Comparison of ENCODE assay signal across 8 cellular contexts in genomic region chr22:40818747-40819662, GRCh38. TPM values are rescaled to one million over a fixed set of nuclear protein-coding genes. Genes with fewer than 3 reads are reported as not detected.
DNase-seq lines count a peak whose midpoint lies in the region; ATAC-seq and TF ChIP-seq lines count a peak whose summit lies in the region.

Gene SLC25A17, minus strand, starts transcription at chr22:40819346. Its CDS starts 98 bp downstream, at chr22:40819248.

- H3K27ac Mint-ChIP-seq in stimulated activated naive CD8-positive, alpha-beta T cell treated with anti-CD3 and anti-CD28 coated beads, Interleukin-15, amount 100 ng/mL, for 72 hours: peak within 1 kb of the TSS; percentile 94 to 98

- no peaks in the 10 kb centered on the region for H3K27me3 ChIP-seq in neural cell (ENCODE audit: insufficient read depth, low read depth, low read length)

- H3K27me3 Mint-ChIP-seq in stimulated activated naive CD8-positive, alpha-beta T cell treated with anti-CD3 and anti-CD28 coated beads, Interleukin-15, amount 100 ng/mL, for 72 hours: no peaks in the 10 kb centered on the region

- TF ChIP-seq CTCF in foreskin fibroblast (IDR thresholded peaks at IDR 0.05; ENCODE audit: low read depth, low read length) (peak; percentile 49), neural cell (IDR thresholded peaks at IDR 0.05; ENCODE audit: poor library complexity, severe bottlenecking) (peak; percentile 69)

- peak within 1 kb of the TSS; percentile 78 for H2AFZ ChIP-seq in neural cell (ENCODE audit: low read depth, low read length)

- peaks cover 19% of the 10 kb centered on the region for H3K79me2 ChIP-seq in neural cell (replicated peaks; ENCODE audit: insufficient read depth, low read length)

- DNase-seq in DMS53 (lab: John Stamatoyannopoulos, UW) (peak; percentile 94), M059J (ENCODE audit: low read depth) (peak; percentile 79), foreskin fibroblast (peak; percentile 73 to 92)
- DNase-seq in activated effector memory CD4-positive, alpha-beta T cell treated with Interleukin-2 at 50 U/mL for 16 hours: peak; percentile 86
- DNase-seq in stimulated activated naive CD8-positive, alpha-beta T cell treated with anti-CD3 and anti-CD28 coated beads, Interleukin-15, amount 100 ng/mL, for 72 hours: peak; percentile 76 to 84

- ATAC-seq in GM21825 (IDR thresholded peaks at IDR 0.05; ENCODE audit: unreplicated experiment): peak; percentile 78
- ATAC-seq in stimulated activated naive CD8-positive, alpha-beta T cell treated with anti-CD3 and anti-CD28 coated beads, Interleukin-15, amount 100 ng/mL, for 72 hours: peak; percentile 97

- H4K20me1 ChIP-seq in neural cell (ENCODE audit: insufficient read depth): no peaks in the 10 kb centered on the region

- peak within 1 kb of the TSS; percentile 70 for H3K9ac ChIP-seq in neural cell (ENCODE audit: low read length)

- peak; percentile 75 for TF ChIP-seq POLR2A in Raji (IDR thresholded peaks at IDR 0.05; ENCODE audit: insufficient read depth, low read depth, low read length)

- peak within 1 kb of the TSS; percentile 95 to 100 for H3K4me3 ChIP-seq in foreskin fibroblast (ENCODE audit: low read depth in 1 of 2, low read length in 2 of 2)
- H3K4me3 ChIP-seq in neural cell (ENCODE audit: low read length): peak within 1 kb of the TSS; percentile 98

- H3K27ac ChIP-seq in neural cell (ENCODE audit: low read length): peak within 1 kb of the TSS; percentile 47

- no peaks in the 10 kb centered on the region for H3K9me2 ChIP-seq in neural cell (ENCODE audit: insufficient read depth, low read length)

- H3K4me3 Mint-ChIP-seq in stimulated activated naive CD8-positive, alpha-beta T cell treated with anti-CD3 and anti-CD28 coated beads, Interleukin-15, amount 100 ng/mL, for 72 hours: peak within 1 kb of the TSS; percentile 75 to 82

- no peaks in the 10 kb centered on the region for H3K36me3 ChIP-seq in neural cell (ENCODE audit: insufficient read depth, low read length)

- no peaks in the 10 kb centered on the region for H3F3A ChIP-seq in neural cell (ENCODE audit: insufficient read depth, low read length, poor library complexity, severe bottlenecking)

- peak; percentile 38 for TF ChIP-seq RAD21 in neural cell (conservative IDR thresholded peaks at IDR 0.05)

- H3K9me3 ChIP-seq in neural cell (ENCODE audit: low read length): no peaks in the 10 kb centered on the region

- no peak for TF ChIP-seq EP300 in neural cell (conservative IDR thresholded peaks at IDR 0.05; ENCODE audit: poor library complexity, severe bottlenecking)

- H3K4me2 ChIP-seq in neural cell (ENCODE audit: low read length): peak within 1 kb of the TSS; percentile 91

- H3K4me1 Mint-ChIP-seq in stimulated activated naive CD8-positive, alpha-beta T cell treated with anti-CD3 and anti-CD28 coated beads, Interleukin-15, amount 100 ng/mL, for 72 hours: peaks cover 35% of the 10 kb centered on the region

- no peaks in the 10 kb centered on the region for H3K9me3 Mint-ChIP-seq in stimulated activated naive CD8-positive, alpha-beta T cell treated with anti-CD3 and anti-CD28 coated beads, Interleukin-15, amount 100 ng/mL, for 72 hours

TF ChIP-seq in neural cell, 6 proteins besides CTCF, POLR2A, EP300 and RAD21:
- TF ChIP-seq SMC3 (conservative IDR thresholded peaks at IDR 0.05; ENCODE audit: poor library complexity) (peak; percentile 61), MXI1 (conservative IDR thresholded peaks at IDR 0.05; ENCODE audit: poor library complexity, severe bottlenecking) (peak; percentile 89), POLR2AphosphoS5 (IDR thresholded peaks at IDR 0.05) (peak; percentile 54), EZH2 (IDR thresholded peaks at IDR 0.05; ENCODE audit: borderline replicate concordance, insufficient read depth, low read length, poor library complexity, severe bottlenecking) (no peak)
TF ChIP-seq in neural cell: peak in this region for 3.

RNA-seq across cellular contexts. Expression of gene SLC25A17, which starts in this region (rescaled TPM):
- total RNA-seq in M059J (2014; rRNA removed; shearing (Covaris generic)): 39.1 and 52.6 TPM in 2 replicates
- polyA plus RNA-seq in neural cell: 47.5 and 49.3 TPM in 2 replicates
- 27.3 and 32.2 TPM in 2 replicates for polyA minus RNA-seq in neural cell

Comparison
In these comparisons a context has a peak if more than half of its experiments do, and no peak if none do; other contexts are left out.
1. Peak in every context shown above with its lines: DNase-seq, ATAC-seq, H3K4me3 ChIP-seq and H3K27ac ChIP-seq.